Comparison of ENCODE assay signal across 1 cellular context in the genomic region with DNA sequence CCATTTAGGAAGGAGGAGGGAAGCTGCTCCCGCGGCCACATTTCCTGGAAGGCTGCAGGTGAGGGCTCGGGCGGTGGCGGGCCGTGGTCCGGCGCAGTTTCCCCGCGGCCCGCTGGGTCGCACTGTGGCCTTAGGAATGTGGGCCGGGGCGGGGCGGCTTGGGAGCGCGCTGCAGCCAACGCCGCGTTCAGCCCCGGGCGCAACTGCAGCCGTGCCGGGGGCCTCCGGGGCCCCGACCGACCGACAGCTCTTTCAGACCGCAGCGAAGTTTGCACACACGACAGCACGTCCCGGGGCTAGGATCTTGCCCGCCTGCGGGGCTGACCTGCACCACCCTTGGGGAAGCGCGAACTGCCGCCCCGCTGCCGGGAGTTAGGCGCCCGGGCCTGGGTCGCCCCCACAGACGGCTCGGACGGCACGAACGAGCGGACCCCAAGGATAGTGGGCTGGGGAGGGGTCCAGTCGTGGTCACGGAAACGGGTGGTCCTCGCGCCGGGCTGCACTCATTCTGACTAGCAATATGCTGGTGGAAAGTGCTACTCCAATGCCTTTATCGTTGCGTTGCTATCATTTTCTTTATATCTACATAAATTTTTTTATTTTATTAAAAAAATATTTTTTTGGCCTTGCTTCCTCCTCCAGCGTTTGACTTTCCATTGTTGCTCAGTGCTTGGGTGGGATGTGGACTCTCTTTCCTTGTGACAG.
TF ChIP-seq lines count a peak whose summit lies in the region.

No MANE protein-coding gene starts in this region.

TF ChIP-seq in WTC11, 78 proteins besides CTCF, POLR2A, EP300 and RAD21 (continued from another document and continues in another):
- TF ChIP-seq, protein P1, sequence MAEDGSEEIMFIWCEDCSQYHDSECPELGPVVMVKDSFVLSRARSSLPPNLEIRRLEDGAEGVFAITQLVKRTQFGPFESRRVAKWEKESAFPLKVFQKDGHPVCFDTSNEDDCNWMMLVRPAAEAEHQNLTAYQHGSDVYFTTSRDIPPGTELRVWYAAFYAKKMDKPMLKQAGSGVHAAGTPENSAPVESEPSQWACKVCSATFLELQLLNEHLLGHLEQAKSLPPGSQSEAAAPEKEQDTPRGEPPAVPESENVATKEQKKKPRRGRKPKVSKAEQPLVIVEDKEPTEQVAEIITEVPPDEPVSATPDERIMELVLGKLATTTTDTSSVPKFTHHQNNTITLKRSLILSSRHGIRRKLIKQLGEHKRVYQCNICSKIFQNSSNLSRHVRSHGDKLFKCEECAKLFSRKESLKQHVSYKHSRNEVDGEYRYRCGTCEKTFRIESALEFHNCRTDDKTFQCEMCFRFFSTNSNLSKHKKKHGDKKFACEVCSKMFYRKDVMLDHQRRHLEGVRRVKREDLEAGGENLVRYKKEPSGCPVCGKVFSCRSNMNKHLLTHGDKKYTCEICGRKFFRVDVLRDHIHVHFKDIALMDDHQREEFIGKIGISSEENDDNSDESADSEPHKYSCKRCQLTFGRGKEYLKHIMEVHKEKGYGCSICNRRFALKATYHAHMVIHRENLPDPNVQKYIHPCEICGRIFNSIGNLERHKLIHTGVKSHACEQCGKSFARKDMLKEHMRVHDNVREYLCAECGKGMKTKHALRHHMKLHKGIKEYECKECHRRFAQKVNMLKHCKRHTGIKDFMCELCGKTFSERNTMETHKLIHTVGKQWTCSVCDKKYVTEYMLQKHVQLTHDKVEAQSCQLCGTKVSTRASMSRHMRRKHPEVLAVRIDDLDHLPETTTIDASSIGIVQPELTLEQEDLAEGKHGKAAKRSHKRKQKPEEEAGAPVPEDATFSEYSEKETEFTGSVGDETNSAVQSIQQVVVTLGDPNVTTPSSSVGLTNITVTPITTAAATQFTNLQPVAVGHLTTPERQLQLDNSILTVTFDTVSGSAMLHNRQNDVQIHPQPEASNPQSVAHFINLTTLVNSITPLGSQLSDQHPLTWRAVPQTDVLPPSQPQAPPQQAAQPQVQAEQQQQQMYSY (CRISPR knock-in tag; IDR thresholded peaks at IDR 0.05) = no peak
- TF ChIP-seq HMGA2 (CRISPR knock-in tag; IDR thresholded peaks at IDR 0.05) (no peak), SMAD3 (CRISPR knock-in tag; IDR thresholded peaks at IDR 0.05; ENCODE audit: borderline replicate concordance) (no peak), EMX1 (CRISPR knock-in tag; IDR thresholded peaks at IDR 0.05) (no peak), NR2C2 (CRISPR knock-in tag; IDR thresholded peaks at IDR 0.05) (no peak), ZNF423 (CRISPR knock-in tag; IDR thresholded peaks at IDR 0.05) (peak; percentile 39; the same call in 1 of the 2 replicates), JAZF1 (CRISPR knock-in tag; IDR thresholded peaks at IDR 0.05) (no peak), OVOL2 (CRISPR knock-in tag; IDR thresholded peaks at IDR 0.05; ENCODE audit: borderline replicate concordance) (no peak), NR1H2 (CRISPR knock-in tag; IDR thresholded peaks at IDR 0.05) (no peak), ZNF671 (CRISPR knock-in tag; IDR thresholded peaks at IDR 0.05) (no peak), ZNF232 (CRISPR knock-in tag; IDR thresholded peaks at IDR 0.05) (no peak), CREM (CRISPR knock-in tag; IDR thresholded peaks at IDR 0.05) (0 out of 2 replicates have a peak, but pooled peaks have one; percentile 30), NFE2L1 (CRISPR knock-in tag; IDR thresholded peaks at IDR 0.05) (no peak), TP53 (CRISPR knock-in tag; IDR thresholded peaks at IDR 0.05) (peak; percentile 73; the same call in 1 of the 2 replicates)
- TF ChIP-seq, protein P2, sequence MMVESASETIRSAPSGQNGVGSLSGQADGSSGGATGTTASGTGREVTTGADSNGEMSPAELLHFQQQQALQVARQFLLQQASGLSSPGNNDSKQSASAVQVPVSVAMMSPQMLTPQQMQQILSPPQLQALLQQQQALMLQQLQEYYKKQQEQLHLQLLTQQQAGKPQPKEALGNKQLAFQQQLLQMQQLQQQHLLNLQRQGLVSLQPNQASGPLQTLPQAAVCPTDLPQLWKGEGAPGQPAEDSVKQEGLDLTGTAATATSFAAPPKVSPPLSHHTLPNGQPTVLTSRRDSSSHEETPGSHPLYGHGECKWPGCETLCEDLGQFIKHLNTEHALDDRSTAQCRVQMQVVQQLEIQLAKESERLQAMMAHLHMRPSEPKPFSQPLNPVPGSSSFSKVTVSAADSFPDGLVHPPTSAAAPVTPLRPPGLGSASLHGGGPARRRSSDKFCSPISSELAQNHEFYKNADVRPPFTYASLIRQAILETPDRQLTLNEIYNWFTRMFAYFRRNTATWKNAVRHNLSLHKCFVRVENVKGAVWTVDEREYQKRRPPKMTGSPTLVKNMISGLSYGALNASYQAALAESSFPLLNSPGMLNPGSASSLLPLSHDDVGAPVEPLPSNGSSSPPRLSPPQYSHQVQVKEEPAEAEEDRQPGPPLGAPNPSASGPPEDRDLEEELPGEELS (CRISPR knock-in tag; IDR thresholded peaks at IDR 0.05) = peak; percentile 85
- TF ChIP-seq, protein P3, sequence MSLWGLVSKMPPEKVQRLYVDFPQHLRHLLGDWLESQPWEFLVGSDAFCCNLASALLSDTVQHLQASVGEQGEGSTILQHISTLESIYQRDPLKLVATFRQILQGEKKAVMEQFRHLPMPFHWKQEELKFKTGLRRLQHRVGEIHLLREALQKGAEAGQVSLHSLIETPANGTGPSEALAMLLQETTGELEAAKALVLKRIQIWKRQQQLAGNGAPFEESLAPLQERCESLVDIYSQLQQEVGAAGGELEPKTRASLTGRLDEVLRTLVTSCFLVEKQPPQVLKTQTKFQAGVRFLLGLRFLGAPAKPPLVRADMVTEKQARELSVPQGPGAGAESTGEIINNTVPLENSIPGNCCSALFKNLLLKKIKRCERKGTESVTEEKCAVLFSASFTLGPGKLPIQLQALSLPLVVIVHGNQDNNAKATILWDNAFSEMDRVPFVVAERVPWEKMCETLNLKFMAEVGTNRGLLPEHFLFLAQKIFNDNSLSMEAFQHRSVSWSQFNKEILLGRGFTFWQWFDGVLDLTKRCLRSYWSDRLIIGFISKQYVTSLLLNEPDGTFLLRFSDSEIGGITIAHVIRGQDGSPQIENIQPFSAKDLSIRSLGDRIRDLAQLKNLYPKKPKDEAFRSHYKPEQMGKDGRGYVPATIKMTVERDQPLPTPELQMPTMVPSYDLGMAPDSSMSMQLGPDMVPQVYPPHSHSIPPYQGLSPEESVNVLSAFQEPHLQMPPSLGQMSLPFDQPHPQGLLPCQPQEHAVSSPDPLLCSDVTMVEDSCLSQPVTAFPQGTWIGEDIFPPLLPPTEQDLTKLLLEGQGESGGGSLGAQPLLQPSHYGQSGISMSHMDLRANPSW (CRISPR knock-in tag; conservative IDR thresholded peaks at IDR 0.05; ENCODE audit: low read depth) = no peak
- TF ChIP-seq, protein P4, sequence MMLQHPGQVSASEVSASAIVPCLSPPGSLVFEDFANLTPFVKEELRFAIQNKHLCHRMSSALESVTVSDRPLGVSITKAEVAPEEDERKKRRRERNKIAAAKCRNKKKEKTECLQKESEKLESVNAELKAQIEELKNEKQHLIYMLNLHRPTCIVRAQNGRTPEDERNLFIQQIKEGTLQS (CRISPR knock-in tag; conservative IDR thresholded peaks at IDR 0.05) = no peak
- TF ChIP-seq, protein P5, sequence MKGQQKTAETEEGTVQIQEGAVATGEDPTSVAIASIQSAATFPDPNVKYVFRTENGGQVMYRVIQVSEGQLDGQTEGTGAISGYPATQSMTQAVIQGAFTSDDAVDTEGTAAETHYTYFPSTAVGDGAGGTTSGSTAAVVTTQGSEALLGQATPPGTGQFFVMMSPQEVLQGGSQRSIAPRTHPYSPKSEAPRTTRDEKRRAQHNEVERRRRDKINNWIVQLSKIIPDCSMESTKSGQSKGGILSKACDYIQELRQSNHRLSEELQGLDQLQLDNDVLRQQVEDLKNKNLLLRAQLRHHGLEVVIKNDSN (CRISPR knock-in tag; IDR thresholded peaks at IDR 0.05) = no peak
- TF ChIP-seq, protein P6, sequence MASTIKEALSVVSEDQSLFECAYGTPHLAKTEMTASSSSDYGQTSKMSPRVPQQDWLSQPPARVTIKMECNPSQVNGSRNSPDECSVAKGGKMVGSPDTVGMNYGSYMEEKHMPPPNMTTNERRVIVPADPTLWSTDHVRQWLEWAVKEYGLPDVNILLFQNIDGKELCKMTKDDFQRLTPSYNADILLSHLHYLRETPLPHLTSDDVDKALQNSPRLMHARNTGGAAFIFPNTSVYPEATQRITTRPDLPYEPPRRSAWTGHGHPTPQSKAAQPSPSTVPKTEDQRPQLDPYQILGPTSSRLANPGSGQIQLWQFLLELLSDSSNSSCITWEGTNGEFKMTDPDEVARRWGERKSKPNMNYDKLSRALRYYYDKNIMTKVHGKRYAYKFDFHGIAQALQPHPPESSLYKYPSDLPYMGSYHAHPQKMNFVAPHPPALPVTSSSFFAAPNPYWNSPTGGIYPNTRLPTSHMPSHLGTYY (CRISPR knock-in tag; IDR thresholded peaks at IDR 0.05) = no peak
- TF ChIP-seq, protein P7, sequence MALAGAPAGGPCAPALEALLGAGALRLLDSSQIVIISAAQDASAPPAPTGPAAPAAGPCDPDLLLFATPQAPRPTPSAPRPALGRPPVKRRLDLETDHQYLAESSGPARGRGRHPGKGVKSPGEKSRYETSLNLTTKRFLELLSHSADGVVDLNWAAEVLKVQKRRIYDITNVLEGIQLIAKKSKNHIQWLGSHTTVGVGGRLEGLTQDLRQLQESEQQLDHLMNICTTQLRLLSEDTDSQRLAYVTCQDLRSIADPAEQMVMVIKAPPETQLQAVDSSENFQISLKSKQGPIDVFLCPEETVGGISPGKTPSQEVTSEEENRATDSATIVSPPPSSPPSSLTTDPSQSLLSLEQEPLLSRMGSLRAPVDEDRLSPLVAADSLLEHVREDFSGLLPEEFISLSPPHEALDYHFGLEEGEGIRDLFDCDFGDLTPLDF (CRISPR knock-in tag; IDR thresholded peaks at IDR 0.05) = no peak
- TF ChIP-seq, protein P8, sequence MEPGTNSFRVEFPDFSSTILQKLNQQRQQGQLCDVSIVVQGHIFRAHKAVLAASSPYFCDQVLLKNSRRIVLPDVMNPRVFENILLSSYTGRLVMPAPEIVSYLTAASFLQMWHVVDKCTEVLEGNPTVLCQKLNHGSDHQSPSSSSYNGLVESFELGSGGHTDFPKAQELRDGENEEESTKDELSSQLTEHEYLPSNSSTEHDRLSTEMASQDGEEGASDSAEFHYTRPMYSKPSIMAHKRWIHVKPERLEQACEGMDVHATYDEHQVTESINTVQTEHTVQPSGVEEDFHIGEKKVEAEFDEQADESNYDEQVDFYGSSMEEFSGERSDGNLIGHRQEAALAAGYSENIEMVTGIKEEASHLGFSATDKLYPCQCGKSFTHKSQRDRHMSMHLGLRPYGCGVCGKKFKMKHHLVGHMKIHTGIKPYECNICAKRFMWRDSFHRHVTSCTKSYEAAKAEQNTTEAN (CRISPR knock-in tag; IDR thresholded peaks at IDR 0.05) = no peak
- TF ChIP-seq, protein P9, sequence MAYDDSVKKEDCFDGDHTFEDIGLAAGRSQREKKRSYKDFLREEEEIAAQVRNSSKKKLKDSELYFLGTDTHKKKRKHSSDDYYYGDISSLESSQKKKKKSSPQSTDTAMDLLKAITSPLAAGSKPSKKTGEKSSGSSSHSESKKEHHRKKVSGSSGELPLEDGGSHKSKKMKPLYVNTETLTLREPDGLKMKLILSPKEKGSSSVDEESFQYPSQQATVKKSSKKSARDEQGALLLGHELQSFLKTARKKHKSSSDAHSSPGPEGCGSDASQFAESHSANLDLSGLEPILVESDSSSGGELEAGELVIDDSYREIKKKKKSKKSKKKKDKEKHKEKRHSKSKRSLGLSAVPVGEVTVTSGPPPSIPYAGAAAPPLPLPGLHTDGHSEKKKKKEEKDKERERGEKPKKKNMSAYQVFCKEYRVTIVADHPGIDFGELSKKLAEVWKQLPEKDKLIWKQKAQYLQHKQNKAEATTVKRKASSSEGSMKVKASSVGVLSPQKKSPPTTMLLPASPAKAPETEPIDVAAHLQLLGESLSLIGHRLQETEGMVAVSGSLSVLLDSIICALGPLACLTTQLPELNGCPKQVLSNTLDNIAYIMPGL (CRISPR knock-in tag; IDR thresholded peaks at IDR 0.05) = peak; percentile 75
- TF ChIP-seq, protein P10, sequence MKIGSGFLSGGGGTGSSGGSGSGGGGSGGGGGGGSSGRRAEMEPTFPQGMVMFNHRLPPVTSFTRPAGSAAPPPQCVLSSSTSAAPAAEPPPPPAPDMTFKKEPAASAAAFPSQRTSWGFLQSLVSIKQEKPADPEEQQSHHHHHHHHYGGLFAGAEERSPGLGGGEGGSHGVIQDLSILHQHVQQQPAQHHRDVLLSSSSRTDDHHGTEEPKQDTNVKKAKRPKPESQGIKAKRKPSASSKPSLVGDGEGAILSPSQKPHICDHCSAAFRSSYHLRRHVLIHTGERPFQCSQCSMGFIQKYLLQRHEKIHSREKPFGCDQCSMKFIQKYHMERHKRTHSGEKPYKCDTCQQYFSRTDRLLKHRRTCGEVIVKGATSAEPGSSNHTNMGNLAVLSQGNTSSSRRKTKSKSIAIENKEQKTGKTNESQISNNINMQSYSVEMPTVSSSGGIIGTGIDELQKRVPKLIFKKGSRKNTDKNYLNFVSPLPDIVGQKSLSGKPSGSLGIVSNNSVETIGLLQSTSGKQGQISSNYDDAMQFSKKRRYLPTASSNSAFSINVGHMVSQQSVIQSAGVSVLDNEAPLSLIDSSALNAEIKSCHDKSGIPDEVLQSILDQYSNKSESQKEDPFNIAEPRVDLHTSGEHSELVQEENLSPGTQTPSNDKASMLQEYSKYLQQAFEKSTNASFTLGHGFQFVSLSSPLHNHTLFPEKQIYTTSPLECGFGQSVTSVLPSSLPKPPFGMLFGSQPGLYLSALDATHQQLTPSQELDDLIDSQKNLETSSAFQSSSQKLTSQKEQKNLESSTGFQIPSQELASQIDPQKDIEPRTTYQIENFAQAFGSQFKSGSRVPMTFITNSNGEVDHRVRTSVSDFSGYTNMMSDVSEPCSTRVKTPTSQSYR (CRISPR knock-in tag; IDR thresholded peaks at IDR 0.05) = no peak
- TF ChIP-seq, protein P11, sequence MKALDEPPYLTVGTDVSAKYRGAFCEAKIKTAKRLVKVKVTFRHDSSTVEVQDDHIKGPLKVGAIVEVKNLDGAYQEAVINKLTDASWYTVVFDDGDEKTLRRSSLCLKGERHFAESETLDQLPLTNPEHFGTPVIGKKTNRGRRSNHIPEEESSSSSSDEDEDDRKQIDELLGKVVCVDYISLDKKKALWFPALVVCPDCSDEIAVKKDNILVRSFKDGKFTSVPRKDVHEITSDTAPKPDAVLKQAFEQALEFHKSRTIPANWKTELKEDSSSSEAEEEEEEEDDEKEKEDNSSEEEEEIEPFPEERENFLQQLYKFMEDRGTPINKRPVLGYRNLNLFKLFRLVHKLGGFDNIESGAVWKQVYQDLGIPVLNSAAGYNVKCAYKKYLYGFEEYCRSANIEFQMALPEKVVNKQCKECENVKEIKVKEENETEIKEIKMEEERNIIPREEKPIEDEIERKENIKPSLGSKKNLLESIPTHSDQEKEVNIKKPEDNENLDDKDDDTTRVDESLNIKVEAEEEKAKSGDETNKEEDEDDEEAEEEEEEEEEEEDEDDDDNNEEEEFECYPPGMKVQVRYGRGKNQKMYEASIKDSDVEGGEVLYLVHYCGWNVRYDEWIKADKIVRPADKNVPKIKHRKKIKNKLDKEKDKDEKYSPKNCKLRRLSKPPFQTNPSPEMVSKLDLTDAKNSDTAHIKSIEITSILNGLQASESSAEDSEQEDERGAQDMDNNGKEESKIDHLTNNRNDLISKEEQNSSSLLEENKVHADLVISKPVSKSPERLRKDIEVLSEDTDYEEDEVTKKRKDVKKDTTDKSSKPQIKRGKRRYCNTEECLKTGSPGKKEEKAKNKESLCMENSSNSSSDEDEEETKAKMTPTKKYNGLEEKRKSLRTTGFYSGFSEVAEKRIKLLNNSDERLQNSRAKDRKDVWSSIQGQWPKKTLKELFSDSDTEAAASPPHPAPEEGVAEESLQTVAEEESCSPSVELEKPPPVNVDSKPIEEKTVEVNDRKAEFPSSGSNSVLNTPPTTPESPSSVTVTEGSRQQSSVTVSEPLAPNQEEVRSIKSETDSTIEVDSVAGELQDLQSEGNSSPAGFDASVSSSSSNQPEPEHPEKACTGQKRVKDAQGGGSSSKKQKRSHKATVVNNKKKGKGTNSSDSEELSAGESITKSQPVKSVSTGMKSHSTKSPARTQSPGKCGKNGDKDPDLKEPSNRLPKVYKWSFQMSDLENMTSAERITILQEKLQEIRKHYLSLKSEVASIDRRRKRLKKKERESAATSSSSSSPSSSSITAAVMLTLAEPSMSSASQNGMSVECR (CRISPR knock-in tag; IDR thresholded peaks at IDR 0.05; ENCODE audit: borderline replicate concordance) = no peak
